Comparison of ENCODE assay signal across 20 cellular contexts in genomic region chr11:86718553-86718952, GRCh38.
"Had no signal": no experiment of that assay in that cellular context is flagged by ENCODE, and none has a peak within 500 bp of the region (broad histone marks: within the 10 kb centered on the region; RNA-seq: fewer than 3 reads in every experiment).

No MANE protein-coding gene starts in this region.

- H3K4me3 ChIP-seq: heart right ventricle, lower lobe of right lung, upper lobe of left lung had no signal

- H3K27ac ChIP-seq: heart right ventricle, lower lobe of right lung, upper lobe of left lung had no signal

- H3K36me3 ChIP-seq: heart right ventricle, lower lobe of right lung, upper lobe of left lung had no signal

- H3K4me1 ChIP-seq: lower lobe of right lung, upper lobe of left lung had no signal

- H3K27me3 Mint-ChIP-seq: stimulated activated naive B cell treated with anti-CD40 and anti-IgM and Interleukin-4, amounts not matched to agents 10 μg/mL and 1 μg/mL and 100 μg/mL, for 72 hours had no signal

- H3K36me3 Mint-ChIP-seq: brain; stimulated activated naive B cell treated with anti-CD40 and anti-IgM and Interleukin-4, amounts not matched to agents 10 μg/mL and 1 μg/mL and 100 μg/mL, for 72 hours had no signal

- ATAC-seq: activated CD8-positive, alpha-beta T cell treated with anti-CD3 and anti-CD28 coated beads, Interleukin-2, amount 10 ng/mL, durations not matched to agents 7 days and 5 days; activated naive CD8-positive, alpha-beta T cell treated with anti-CD3 and anti-CD28 coated beads, Interleukin-2, amount 50 U/mL, for 24 hours; effector memory CD8-positive, alpha-beta T cell; heart right ventricle; left lobe of liver; lower lobe of right lung; naive thymus-derived CD8-positive, alpha-beta T cell; sciatic nerve; stimulated activated naive B cell treated with anti-CD40 and anti-IgM and Interleukin-4, amounts not matched to agents 10 μg/mL and 1 μg/mL and 100 μg/mL, for 72 hours had no signal

- DNase-seq: activated CD4-positive, alpha-beta T cell treated with anti-CD3 and anti-CD28 coated beads, Interleukin-2, amount 50 U/mL, for 1 hour; activated CD8-positive, alpha-beta T cell treated with anti-CD3 and anti-CD28 coated beads, Interleukin-2, amount 10 ng/mL, durations not matched to agents 7 days and 5 days; activated gamma-delta T cell; activated naive CD4-positive, alpha-beta T cell treated with anti-CD3 and anti-CD28 coated beads, Interleukin-2, amount 50 U/mL, for 16 hours; activated naive CD8-positive, alpha-beta T cell treated with anti-CD3 and anti-CD28 coated beads, Interleukin-2, amount 50 U/mL, for 24 hours; anterior cingulate cortex; central memory CD4-positive, alpha-beta T cell; effector memory CD8-positive, alpha-beta T cell; heart right ventricle; lower lobe of right lung; naive thymus-derived CD8-positive, alpha-beta T cell; stimulated activated CD4-positive, alpha-beta T cell treated with anti-CD3 and anti-CD28 coated beads, Interleukin-2, amount 100 ng/mL, for 48 hours; stimulated activated CD8-positive, alpha-beta memory T cell treated with anti-CD3 and anti-CD28 coated beads, Interleukin-4, amount 100 ng/mL, for 48 hours; stimulated activated naive B cell treated with anti-CD40 and anti-IgM and Interleukin-4, amounts not matched to agents 10 μg/mL and 1 μg/mL and 100 μg/mL, for 72 hours; upper lobe of left lung had no signal

- H3K4me3 Mint-ChIP-seq: activated CD8-positive, alpha-beta T cell treated with anti-CD3 and anti-CD28 coated beads, Interleukin-2, amount 10 ng/mL, durations not matched to agents 7 days and 5 days; activated naive CD8-positive, alpha-beta T cell treated with anti-CD3 and anti-CD28 coated beads, Interleukin-2, amount 50 U/mL, for 24 hours; activated T-helper 1 cell treated with anti-CD3 and anti-CD28 coated beads, Interleukin-12 subunit alpha, Interleukin-12 subunit beta, Interleukin-2, Interleukin-4 antibody, amounts not matched to agents 30 ng/mL and 10 ng/mL and 1 ng/mL, durations not matched to agents 14 hours and 24 hours and 36 hours; brain; effector memory CD8-positive, alpha-beta T cell; naive thymus-derived CD8-positive, alpha-beta T cell; stimulated activated naive B cell treated with anti-CD40 and anti-IgM and Interleukin-4, amounts not matched to agents 10 μg/mL and 1 μg/mL and 100 μg/mL, for 72 hours had no signal

- H3K27ac Mint-ChIP-seq: activated CD8-positive, alpha-beta T cell treated with anti-CD3 and anti-CD28 coated beads, Interleukin-2, amount 10 ng/mL, durations not matched to agents 7 days and 5 days; activated naive CD8-positive, alpha-beta T cell treated with anti-CD3 and anti-CD28 coated beads, Interleukin-2, amount 50 U/mL, for 24 hours; activated T-helper 1 cell treated with anti-CD3 and anti-CD28 coated beads, Interleukin-12 subunit alpha, Interleukin-12 subunit beta, Interleukin-2, Interleukin-4 antibody, amounts not matched to agents 30 ng/mL and 10 ng/mL and 1 ng/mL, durations not matched to agents 14 hours and 24 hours and 36 hours; brain; effector memory CD8-positive, alpha-beta T cell; naive thymus-derived CD8-positive, alpha-beta T cell; stimulated activated naive B cell treated with anti-CD40 and anti-IgM and Interleukin-4, amounts not matched to agents 10 μg/mL and 1 μg/mL and 100 μg/mL, for 72 hours had no signal

- H3K4me1 Mint-ChIP-seq: activated naive CD8-positive, alpha-beta T cell treated with anti-CD3 and anti-CD28 coated beads, Interleukin-2, amount 50 U/mL, for 24 hours; brain; naive thymus-derived CD8-positive, alpha-beta T cell; stimulated activated naive B cell treated with anti-CD40 and anti-IgM and Interleukin-4, amounts not matched to agents 10 μg/mL and 1 μg/mL and 100 μg/mL, for 72 hours had no signal

- FAIRE-seq: colon had no signal

- H3K27me3 ChIP-seq: heart right ventricle, upper lobe of left lung had no signal
